Comparison of ENCODE assay signal across 9 cellular contexts in genomic region chr2:135819211-135819610, GRCh38. TPM values are rescaled to one million over a fixed set of nuclear protein-coding genes. Genes with fewer than 3 reads are reported as not detected.
DNase-seq lines count a peak whose midpoint lies in the region; ATAC-seq, FAIRE-seq and TF ChIP-seq lines count a peak whose summit lies in the region.
"Had no signal": no experiment of that assay in that cellular context is flagged by ENCODE, and none has a peak within 500 bp of the region (broad histone marks: within the 10 kb centered on the region; RNA-seq: fewer than 3 reads in every experiment).

No MANE protein-coding gene starts in this region.

- no peaks in the 10 kb centered on the region for H3K27me3 Mint-ChIP-seq in activated T-cell treated with anti-CD3 and anti-CD28 coated beads, Interleukin-2, amount 50 U/mL, for 24 hours

- H4K5ac ChIP-seq in mesendoderm (ENCODE audit: low read length) = no peak overlapping the region

- H3K4me3 ChIP-seq in mesendoderm (ENCODE audit: low read length) = no peak overlapping the region

- no peak overlapping the region for H2BK120ac ChIP-seq in mesendoderm (ENCODE audit: low read depth, low read length)

- H3K36me3 ChIP-seq in KOPT-K1 (ENCODE audit: insufficient read depth, low read length) (peaks cover 30% of the 10 kb centered on the region), mesendoderm (ENCODE audit: control insufficient read depth, insufficient read depth, low read length) (no peaks in the 10 kb centered on the region)

- DNase-seq in D721Med (ENCODE audit: insufficient read length, low spot score) (no peak), mesendoderm (peak; percentile 71), hippocampal formation (lab: John Stamatoyannopoulos, UW) (no peak)
- DNase-seq in activated T-cell treated with anti-CD3 and anti-CD28 coated beads, Interleukin-2, amount 50 U/mL, for 24 hours = peak; percentile 64

- H3K4me1 Mint-ChIP-seq in activated T-cell treated with anti-CD3 and anti-CD28 coated beads, Interleukin-2, amount 50 U/mL, for 24 hours (ENCODE audit: low read depth) = peaks cover 67% of the 10 kb centered on the region

- H3K9me3 ChIP-seq in KOPT-K1 (ENCODE audit: insufficient read depth, low read length, poor library complexity, severe bottlenecking) = peaks cover 6% of the 10 kb centered on the region

- H3K27ac ChIP-seq in KOPT-K1 (ENCODE audit: low read depth, low read length, poor library complexity, severe bottlenecking) (peak overlapping the region; percentile 97), mesendoderm (ENCODE audit: low read depth, low read length) (no peak overlapping the region)
- H3K27ac ChIP-seq: epithelial cell of prostate had no signal

- H3K4me3 Mint-ChIP-seq in activated T-cell treated with anti-CD3 and anti-CD28 coated beads, Interleukin-2, amount 50 U/mL, for 24 hours = no peak overlapping the region

- no peak overlapping the region for H4K8ac ChIP-seq in mesendoderm (ENCODE audit: low read depth, low read length)

- no peak overlapping the region for H2AK5ac ChIP-seq in mesendoderm (ENCODE audit: low read length)

- no peak overlapping the region for H3K9ac ChIP-seq in mesendoderm (ENCODE audit: low read length)

- H3K4ac ChIP-seq in mesendoderm (ENCODE audit: low read depth, low read length) = no peak overlapping the region

- no peak overlapping the region for H3K4me2 ChIP-seq in mesendoderm (ENCODE audit: low read length)

- no peaks in the 10 kb centered on the region for H3K79me2 ChIP-seq in mesendoderm (ENCODE audit: control insufficient read depth, insufficient read depth, low read length)

- ATAC-seq in GM19395 (IDR thresholded peaks at IDR 0.05; ENCODE audit: unreplicated experiment) = no peak
- no peak for ATAC-seq in HG03521 (IDR thresholded peaks at IDR 0.05; ENCODE audit: unreplicated experiment)
- no peak for ATAC-seq in HG03135 (IDR thresholded peaks at IDR 0.05; ENCODE audit: unreplicated experiment)

- peaks cover 13% of the 10 kb centered on the region for H3K9me3 Mint-ChIP-seq in activated T-cell treated with anti-CD3 and anti-CD28 coated beads, Interleukin-2, amount 50 U/mL, for 24 hours

- peaks cover 23% of the 10 kb centered on the region for H3K36me3 Mint-ChIP-seq in activated T-cell treated with anti-CD3 and anti-CD28 coated beads, Interleukin-2, amount 50 U/mL, for 24 hours (ENCODE audit: low read depth)

- peak overlapping the region; percentile 80 for H3K27ac Mint-ChIP-seq in activated T-cell treated with anti-CD3 and anti-CD28 coated beads, Interleukin-2, amount 50 U/mL, for 24 hours

- no peak overlapping the region for H2BK15ac ChIP-seq in mesendoderm (replicated peaks; ENCODE audit: low read depth)

- no peak for FAIRE-seq in D721Med (lab: Jason Lieb, UNC)

- no peaks in the 10 kb centered on the region for H3K4me1 ChIP-seq in mesendoderm (ENCODE audit: control insufficient read depth, low read depth, low read length)

- H2BK5ac ChIP-seq in mesendoderm (ENCODE audit: low read length) = no peak overlapping the region

- no CpG with 5 or more reads among the region's 8 CpGs for WGBS in mesendoderm (ENCODE audit: extremely low coverage, insufficient coverage, low lambda C conversion rate)

- no peak overlapping the region for H3K23ac ChIP-seq in mesendoderm (ENCODE audit: low read length)

- H3K27me3 ChIP-seq in mesendoderm (ENCODE audit: insufficient read depth, low read length, poor library complexity) = no peaks in the 10 kb centered on the region

- TF ChIP-seq CTCF in D721Med (IDR thresholded peaks at IDR 0.05; ENCODE audit: insufficient read depth, missing control alignments) = peak; percentile 38

- H3K79me1 ChIP-seq in mesendoderm (ENCODE audit: low read length) = no peaks in the 10 kb centered on the region

- no peak overlapping the region for H3K18ac ChIP-seq in mesendoderm (ENCODE audit: low read length)

- no peak overlapping the region for H3K56ac ChIP-seq in mesendoderm (ENCODE audit: low read length)

RNA-seq across cellular contexts. Expression of gene LCT, which starts 17.8 kb away (rescaled TPM):
- 0.03 TPM for polyA plus RNA-seq in mesendoderm (2013, experiment 1 of 2)
- polyA plus RNA-seq in mesendoderm (2013, experiment 2 of 2) = 0.06 TPM

RNA-seq across cellular contexts. Expression of gene MCM6, which starts 57.0 kb away (rescaled TPM):
- 102 TPM for polyA plus RNA-seq in mesendoderm (2013, experiment 1 of 2)
- 103 TPM for polyA plus RNA-seq in mesendoderm (2013, experiment 2 of 2)

Comparison
In these comparisons a context has a peak if more than half of its experiments do, and no peak if none do; other contexts are left out.
1. DNase-seq: peak in activated T-cell treated with anti-CD3 and anti-CD28 coated beads, Interleukin-2, amount 50 U/mL, for 24 hours (single experiment) and mesendoderm (single experiment); none in D721Med (single experiment) and hippocampal formation (0 of 2).